11 cellular contexts compared by ENCODE assay signal in the genomic region with DNA sequence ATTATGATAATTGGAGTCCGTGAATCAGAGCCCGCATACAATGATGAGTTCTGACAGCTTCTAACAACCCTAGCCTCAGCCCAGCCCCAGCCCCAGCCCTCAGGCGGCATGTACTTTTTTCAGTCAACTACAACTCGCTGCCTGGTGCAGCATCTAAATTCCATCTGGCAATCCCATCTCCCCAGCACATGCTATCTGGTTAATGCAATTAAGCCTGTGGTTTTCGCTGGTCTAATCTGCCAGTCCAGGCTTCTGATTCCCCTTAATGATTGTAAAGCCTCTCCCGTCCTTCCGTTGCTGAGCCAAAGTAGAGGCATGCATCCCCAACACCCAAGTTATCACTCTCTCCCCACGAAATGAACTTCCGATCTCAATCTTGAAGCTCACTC. TPM values are rescaled to one million over a fixed set of nuclear protein-coding genes. Genes with fewer than 3 reads are reported as not detected.
A peak's percentile ranks its signal among the peaks of the same experiment; 100 is the strongest.
DNase-seq lines count a peak whose midpoint lies in the region; ATAC-seq and TF ChIP-seq lines count a peak whose summit lies in the region.
"Had no signal": no experiment of that assay in that cellular context is flagged by ENCODE, and none has a peak within 500 bp of the region (broad histone marks: within the 10 kb centered on the region; RNA-seq: fewer than 3 reads in every experiment).

No MANE protein-coding gene starts in this region.

- H3K27me3 ChIP-seq in iPS-20b (ENCODE audit: insufficient read depth, low read length) = peaks cover 76% of the 10 kb centered on the region
- H3K27me3 ChIP-seq in testis = no peaks in the 10 kb centered on the region
- peaks cover 54% of the 10 kb centered on the region for H3K27me3 ChIP-seq in CD4-positive, alpha-beta T cell (ENCODE audit: control insufficient read depth, insufficient read depth, low read length)

- H3K4me3 ChIP-seq in astrocyte of the spinal cord (ENCODE audit: low read depth, low read length) = peak overlapping the region; percentile 51
- peak overlapping the region; percentile 83 for H3K4me3 ChIP-seq in iPS-20b (ENCODE audit: low read length)
- H3K4me3 ChIP-seq in testis = peak overlapping the region; percentile 27 to 54

- DNase-seq in NCI-H1417 (lab: John Stamatoyannopoulos, UW) = peak; percentile 33 to 69 (median 55)
- DNase-seq in NCI-H1417 treated with DMSO at 0.1 percent for 48 hours (lab: John Stamatoyannopoulos, UW) = no peak
- DNase-seq in astrocyte of the spinal cord (ENCODE audit: low read depth, low spot score) = no peak
- no peak for DNase-seq in testis
- DNase-seq in CD4-positive, alpha-beta T cell = no peak
- DNase-seq: stimulated activated CD4-positive, alpha-beta T cell treated with anti-CD3 and anti-CD28 coated beads, Interleukin-4, amount 100 ng/mL, for 24 hours had no signal

- peak overlapping the region; percentile 72; the same call in 1 of the 2 replicates for H3K9ac ChIP-seq in iPS-20b (ENCODE audit: low read depth, low read length)

- H3K27ac ChIP-seq in iPS-20b (ENCODE audit: low read length) (no peak overlapping the region), testis (no peak overlapping the region)
- no peak overlapping the region for H3K27ac ChIP-seq in CD4-positive, alpha-beta T cell (ENCODE audit: low read depth, low read length)
- H3K27ac ChIP-seq: adrenal gland had no signal

- H3K9me3 Mint-ChIP-seq in activated T-helper 17 cell treated with anti-CD3 and anti-CD28 coated beads, Interleukin-2, amount 50 U/mL, for 72 hours = peaks cover 5% of the 10 kb centered on the region
- no peaks in the 10 kb centered on the region for H3K9me3 Mint-ChIP-seq in CD4-positive, alpha-beta T cell
- H3K9me3 Mint-ChIP-seq: T-helper 1 cell treated with Interleukin-12 subunit alpha and Interleukin-12 subunit beta and Interleukin-4 antibody, amounts not matched to agents 30 μg/mL and 1 μg/mL, for 36 hours had no signal

- H3K36me3 ChIP-seq in iPS-20b (ENCODE audit: insufficient read depth, low read depth, low read length) = no peaks in the 10 kb centered on the region
- no peaks in the 10 kb centered on the region for H3K36me3 ChIP-seq in testis (ENCODE audit: low read depth, missing control alignments)
- H3K36me3 ChIP-seq: adrenal gland had no signal

- no peaks in the 10 kb centered on the region for H3K4me1 Mint-ChIP-seq in activated T-helper 17 cell treated with anti-CD3 and anti-CD28 coated beads, Interleukin-2, amount 50 U/mL, for 72 hours
- no peaks in the 10 kb centered on the region for H3K4me1 Mint-ChIP-seq in CD4-positive, alpha-beta T cell (ENCODE audit: low read depth)

- intact Hi-C loops in testis (cut with DNase I; ENCODE audit: low total_unique reads) = no loop called here
- intact Hi-C loops in CD4-positive, alpha-beta T cell (cut with DNase I, micrococcal nuclease) = no loop called here

- H3K4me1 ChIP-seq in iPS-20b (ENCODE audit: insufficient read depth, low read length) (peaks cover 24% of the 10 kb centered on the region; the same call in 1 of the 2 replicates), testis (peaks cover 6% of the 10 kb centered on the region)

- TF ChIP-seq CTCF in astrocyte of the spinal cord (IDR thresholded peaks at IDR 0.05; ENCODE audit: low read depth, low read length) = no peak
- no peak for TF ChIP-seq CTCF in testis (IDR thresholded peaks at IDR 0.05)
- TF ChIP-seq CTCF in CD4-positive, alpha-beta T cell (IDR thresholded peaks at IDR 0.05) = no peak

- H3K27ac Mint-ChIP-seq in activated T-helper 17 cell treated with anti-CD3 and anti-CD28 coated beads, Interleukin-2, amount 50 U/mL, for 72 hours = no peak overlapping the region
- H3K27ac Mint-ChIP-seq in CD4-positive, alpha-beta T cell = no peak overlapping the region
- H3K27ac Mint-ChIP-seq: T-helper 1 cell treated with Interleukin-12 subunit alpha and Interleukin-12 subunit beta and Interleukin-4 antibody, amounts not matched to agents 30 μg/mL and 1 μg/mL, for 36 hours had no signal

- in situ Hi-C loops in astrocyte of the spinal cord (cut with HindIII; ENCODE audit: low sequenced_read_pairs) = no loop called here

- H3K4me3 Mint-ChIP-seq in activated T-helper 17 cell treated with anti-CD3 and anti-CD28 coated beads, Interleukin-2, amount 50 U/mL, for 72 hours = no peak overlapping the region
- no peak overlapping the region for H3K4me3 Mint-ChIP-seq in CD4-positive, alpha-beta T cell
- H3K4me3 Mint-ChIP-seq: T-helper 1 cell treated with Interleukin-12 subunit alpha and Interleukin-12 subunit beta and Interleukin-4 antibody, amounts not matched to agents 30 μg/mL and 1 μg/mL, for 36 hours had no signal

- TF ChIP-seq POLR2A in testis (IDR thresholded peaks at IDR 0.05) = no peak

- H3K36me3 Mint-ChIP-seq in activated T-helper 17 cell treated with anti-CD3 and anti-CD28 coated beads, Interleukin-2, amount 50 U/mL, for 72 hours (ENCODE audit: low read depth) = no peaks in the 10 kb centered on the region
- no peaks in the 10 kb centered on the region for H3K36me3 Mint-ChIP-seq in CD4-positive, alpha-beta T cell (ENCODE audit: low read depth)

- peaks cover 20% of the 10 kb centered on the region for H3K27me3 Mint-ChIP-seq in activated T-helper 17 cell treated with anti-CD3 and anti-CD28 coated beads, Interleukin-2, amount 50 U/mL, for 72 hours
- H3K27me3 Mint-ChIP-seq in CD4-positive, alpha-beta T cell = peaks cover 44% of the 10 kb centered on the region

- 1 to 2% methylated on average over 9 of the region's 9 CpGs for WGBS in testis, 2 donors

- POLR2A ChIA-PET in CD4-positive, alpha-beta T cell (lab: Charles Lee) = no interaction called here

- CTCF ChIA-PET in CD4-positive, alpha-beta T cell (lab: Charles Lee) = no interaction called here

- H3K9me3 ChIP-seq in iPS-20b (ENCODE audit: insufficient read depth, low read depth, low read length) (no peaks in the 10 kb centered on the region), testis (no peaks in the 10 kb centered on the region)
- peaks cover 29% of the 10 kb centered on the region for H3K9me3 ChIP-seq in CD4-positive, alpha-beta T cell (ENCODE audit: control insufficient read depth, low read length)
- H3K9me3 ChIP-seq: adrenal gland had no signal

- no peak for ATAC-seq in GM21825 (IDR thresholded peaks at IDR 0.05; ENCODE audit: unreplicated experiment)
- ATAC-seq in activated T-helper 17 cell treated with anti-CD3 and anti-CD28 coated beads, Interleukin-2, amount 50 U/mL, for 72 hours (replicated peaks) = no peak
- ATAC-seq in CD4-positive, alpha-beta T cell (ENCODE audit: poor library complexity) = no peak

RNA-seq across cellular contexts. Expression of a gene that starts 0.9 kb away (rescaled TPM):
- total RNA-seq in testis = 10 to 100 TPM; 75.7 to 77.0 TPM
- 52.7 TPM for polyA plus RNA-seq in testis (ENCODE audit: insufficient read depth, low read depth, low replicate concordance)
- total RNA-seq in activated T-helper 17 cell treated with anti-CD3 and anti-CD28 coated beads, Interleukin-2, amount 50 U/mL, for 72 hours = not detected
- total RNA-seq in CD4-positive, alpha-beta T cell = not detected

Comparison
In these comparisons a context has a peak if more than half of its experiments do, and no peak if none do; other contexts are left out.
1. DNase-seq: peak in NCI-H1417 (3 of 3); none in NCI-H1417 treated with DMSO at 0.1 percent for 48 hours (single experiment), astrocyte of the spinal cord (single experiment), testis (single experiment) and CD4-positive, alpha-beta T cell (0 of 10).
2. RNA of a gene that starts 0.9 kb away (total RNA-seq): 75.7 to 77.0 TPM in testis; not detected in activated T-helper 17 cell treated with anti-CD3 and anti-CD28 coated beads, Interleukin-2, amount 50 U/mL, for 72 hours and not detected in CD4-positive, alpha-beta T cell; every median in the first group is over 10 times any median in the second.
3. Peak in every context shown above with its lines, with median percentiles within 50 percentile points of each other: H3K4me3 ChIP-seq.